In genomic region chr2:208134928-208135586, GRCh38 we compare ENCODE assay signal across 10 cellular contexts. TPM values are rescaled to one million over a fixed set of nuclear protein-coding genes. Genes with fewer than 3 reads are reported as not detected.
DNase-seq lines count a peak whose midpoint lies in the region; ATAC-seq, FAIRE-seq and TF ChIP-seq lines count a peak whose summit lies in the region.
"Had no signal": no experiment of that assay in that cellular context is flagged by ENCODE, and none has a peak within 500 bp of the region (broad histone marks: within the 10 kb centered on the region; RNA-seq: fewer than 3 reads in every experiment).

No MANE protein-coding gene starts in this region.

- H4K5ac ChIP-seq in H1 (ENCODE audit: insufficient read length, low read depth, low read length): no peak overlapping the region

- FAIRE-seq in H1 (lab: Jason Lieb, UNC): no peak

- no peak overlapping the region for H3K4me3 ChIP-seq in H1 (ENCODE audit: extremely low read depth in 1 of 4, insufficient read depth in 2 of 4, low read depth in 3 of 4, low read length in 4 of 4)

- H2BK12ac ChIP-seq in H1 (ENCODE audit: low read depth, low read length): 0 out of 2 replicates have a peak overlapping the region, but pooled peaks have one; percentile 18

- no peaks in the 10 kb centered on the region for H3K23me2 ChIP-seq in H1 (ENCODE audit: low read depth, low read length)

- H3K4me2 ChIP-seq in H1 (ENCODE audit: insufficient read depth in 1 of 2, low read depth in 2 of 2, low read length in 2 of 2): no peak overlapping the region

- H3K27ac Mint-ChIP-seq in HFFc6: no peak overlapping the region
- H3K27ac Mint-ChIP-seq: nephron had no signal

- no peak overlapping the region for H3K9ac ChIP-seq in H1 (replicated peaks in 1 of 4; ENCODE audit: extremely low read depth in 1 of 4, low read depth in 3 of 4, low read length in 3 of 4)

- H2BK20ac ChIP-seq in H1 (ENCODE audit: low read length): no peak overlapping the region

- peaks cover 9% of the 10 kb centered on the region for H3K36me3 Mint-ChIP-seq in HFFc6 (ENCODE audit: low read depth)

- peaks cover 5% of the 10 kb centered on the region for H3K9me3 Mint-ChIP-seq in HFFc6
- H3K9me3 Mint-ChIP-seq: nephron had no signal

- no peak overlapping the region for H2AK5ac ChIP-seq in H1 (ENCODE audit: low read depth, low read length)

- POLR2A ChIA-PET in H1 (lab: Charles Lee; ENCODE audit: partially characterized antibody): interaction anchor here (0.5 kb wide), 1 partner anchor 41 kb away, joined by 3 read pairs; no protein-coding TSS in a partner anchor

- no peak overlapping the region for H3K4ac ChIP-seq in H1 (replicated peaks; ENCODE audit: insufficient read length, low read depth, low read length)

- H2BK120ac ChIP-seq in H1 (replicated peaks; ENCODE audit: low read depth, low read length): no peak overlapping the region

- CTCF ChIA-PET in H1 (lab: Charles Lee; ENCODE audit: partially characterized antibody): interaction anchor here (0.9 to 1.4 kb wide), 3 partner anchors 9 to 31 kb away, joined by 3 read pairs; no protein-coding TSS in a partner anchor

- H3K4me3 Mint-ChIP-seq in HFFc6: no peak overlapping the region
- H3K4me3 Mint-ChIP-seq: nephron had no signal

- no peaks in the 10 kb centered on the region for H3K36me3 ChIP-seq in H1 (ENCODE audit: control insufficient read depth in 2 of 4, insufficient read depth in 4 of 4, low read length in 3 of 4)

- H2BK5ac ChIP-seq in H1 (ENCODE audit: low read depth, low read length): no peak overlapping the region

- H2AFZ ChIP-seq in H1 (ENCODE audit: low read length): no peak overlapping the region

- H4K8ac ChIP-seq in H1 (ENCODE audit: extremely low read depth, insufficient read depth, low read length): no peak overlapping the region

- H3K18ac ChIP-seq in H1 (ENCODE audit: extremely low read depth, low read length): no peak overlapping the region

- H3K27me3 ChIP-seq in H1 (replicated peaks in 1 of 4; ENCODE audit: control insufficient read depth in 3 of 4, extremely low read depth in 1 of 4, insufficient read depth in 3 of 4, low read length in 3 of 4): no peaks in the 10 kb centered on the region

- no peak overlapping the region for H2BK15ac ChIP-seq in H1 (ENCODE audit: low read length)

- no peak for TF ChIP-seq CTCF in H1 (IDR thresholded peaks at IDR 0.05; ENCODE audit: control extremely low read depth in 1 of 3, insufficient read depth in 1 of 3, low read depth in 1 of 3, low read length in 3 of 3)
- TF ChIP-seq CTCF in HFFc6 (IDR thresholded peaks at IDR 0.05): no peak

- no peak overlapping the region for H3K23ac ChIP-seq in H1 (ENCODE audit: insufficient read length)

- DNase-seq in GF-D8 (lab: John Stamatoyannopoulos, UW) (peak; percentile 63), NCI-H2029 (lab: John Stamatoyannopoulos, UW) (peak; percentile 76), H1 (ENCODE audit: low read depth in 1 of 2, low spot score in 2 of 2) (no peak), HFFc6 (no peak), C1 segment of cervical spinal cord (lab: John Stamatoyannopoulos, UW) (no peak)
- DNase-seq: DMS153 had no signal

- no peaks in the 10 kb centered on the region for H3K4me1 ChIP-seq in H1 (replicated peaks in 1 of 4; ENCODE audit: control insufficient read depth in 3 of 4, insufficient read depth in 4 of 4, low read length in 3 of 4)

- no peaks in the 10 kb centered on the region for H3K79me2 ChIP-seq in H1 (ENCODE audit: control insufficient read depth in 1 of 2, insufficient read depth in 2 of 2, low read length in 2 of 2)

- ATAC-seq in GM21447 (IDR thresholded peaks at IDR 0.05; ENCODE audit: unreplicated experiment) (peak; percentile 61), HG03342 (IDR thresholded peaks at IDR 0.05; ENCODE audit: unreplicated experiment) (no peak), HG03571 (IDR thresholded peaks at IDR 0.05; ENCODE audit: unreplicated experiment) (no peak)

- TF ChIP-seq POLR2A in H1 (IDR thresholded peaks at IDR 0.05; ENCODE audit: control extremely low read depth in 1 of 2, low read depth in 2 of 2, low read length in 2 of 2): no peak

- no peak overlapping the region for H4K91ac ChIP-seq in H1 (replicated peaks; ENCODE audit: insufficient read length, low read length)

- TF ChIP-seq RAD21 in H1 (IDR thresholded peaks at IDR 0.05 in 1 of 2, conservative IDR thresholded peaks at IDR 0.05 in 1 of 2; ENCODE audit: low read depth in 2 of 2, low read length in 2 of 2): no peak

- H3K27me3 Mint-ChIP-seq in HFFc6 (ENCODE audit: insufficient read depth): peaks cover 8% of the 10 kb centered on the region

- no peaks in the 10 kb centered on the region; a peak in 1 of 4 replicates for H3K9me3 ChIP-seq in H1 (ENCODE audit: insufficient read depth in 2 of 2, low read depth in 1 of 2, low read length in 1 of 2)

- H3K56ac ChIP-seq in H1 (replicated peaks; ENCODE audit: insufficient read length, low read depth, low read length): no peak overlapping the region

- H3K4me1 Mint-ChIP-seq in HFFc6 (ENCODE audit: low read depth): peaks cover 4% of the 10 kb centered on the region

- 74% methylated on average over 8 of the region's 8 CpGs; no CpG with 5 or more reads in 1 of the 2 experiments for WGBS in H1 (ENCODE audit: extremely low coverage in 1 of 2, insufficient coverage in 1 of 2, insufficient read length in 1 of 2, insufficient replicate concordance in 2 of 2, low coverage in 1 of 2, low lambda C conversion rate in 2 of 2, missing lambda C conversion rate in 1 of 2), 2 experiments

- TF ChIP-seq EP300 in H1 (IDR thresholded peaks at IDR 0.05; ENCODE audit: borderline replicate concordance in 1 of 2, low read depth in 2 of 2, low read length in 2 of 2): no peak

- H3K27ac ChIP-seq in H1 (ENCODE audit: low read depth, low read length): no peak overlapping the region

- H3K14ac ChIP-seq in H1 (ENCODE audit: insufficient read length): no peak overlapping the region

- no peaks in the 10 kb centered on the region for H4K20me1 ChIP-seq in H1 (replicated peaks in 1 of 2; ENCODE audit: control insufficient read depth in 1 of 2, insufficient read depth in 2 of 2, low read length in 2 of 2)

- no peaks in the 10 kb centered on the region for H3K79me1 ChIP-seq in H1 (ENCODE audit: low read depth, low read length)

RNA-seq across cellular contexts. Expression of gene CRYGC, which starts 5.4 kb away (rescaled TPM):
- total RNA-seq in H1 (2021; fragmentation: NEBNext Ultra II Directional; extraction: Animal tissue kit (Norgen Biotek cat#: 25700)): not detected in 2 replicates
- polyA plus RNA-seq in H1 (2011; rRNA removed): not detected in 2 replicates
- not detected for polyA plus RNA-seq in H1 (2011; cell fraction: cytosol; rRNA removed)
- polyA plus RNA-seq in H1 (2011; cell fraction: nucleus; rRNA removed): not detected
- polyA plus RNA-seq in H1 (2012, experiment 1 of 2): not detected in 4 replicates
- not detected for polyA plus RNA-seq in H1 (2012, experiment 2 of 2)
- not detected for polyA plus RNA-seq in H1 (2013, experiment 1 of 2)
- not detected for polyA plus RNA-seq in H1 (2013, experiment 2 of 2)
- not detected in 2 replicates for polyA minus RNA-seq in H1 (2011; rRNA and poly(A)+ RNA removed)
- not detected for polyA minus RNA-seq in H1 (2011; cell fraction: cytosol; rRNA and poly(A)+ RNA removed)
- not detected for polyA minus RNA-seq in H1 (2011; cell fraction: nucleus; rRNA and poly(A)+ RNA removed)
- total RNA-seq in HFFc6 (2021; fragmentation: NEBNext Ultra II Directional; extraction: Animal tissue kit (Norgen Biotek cat#: 25700)): not detected

RNA-seq across cellular contexts. Expression of gene CRYGD, which starts 10.7 kb away (rescaled TPM):
- total RNA-seq in H1 (2021; fragmentation: NEBNext Ultra II Directional; extraction: Animal tissue kit (Norgen Biotek cat#: 25700)): 0.98 and 2.9 TPM in 2 replicates
- polyA plus RNA-seq in H1 (2011; rRNA removed): 6.0 and 7.1 TPM in 2 replicates
- 4.6 TPM for polyA plus RNA-seq in H1 (2011; cell fraction: cytosol; rRNA removed)
- 11.6 TPM for polyA plus RNA-seq in H1 (2011; cell fraction: nucleus; rRNA removed)
- 3.8 to 8.8 TPM (median 6.2 TPM) in 4 replicates for polyA plus RNA-seq in H1 (2012, experiment 1 of 2)
- 12.4 TPM for polyA plus RNA-seq in H1 (2012, experiment 2 of 2)
- 1.3 TPM for polyA plus RNA-seq in H1 (2013, experiment 1 of 2)
- 1.7 TPM for polyA plus RNA-seq in H1 (2013, experiment 2 of 2)
- 0.38 and 1.2 TPM in 2 replicates for polyA minus RNA-seq in H1 (2011; rRNA and poly(A)+ RNA removed)
- polyA minus RNA-seq in H1 (2011; cell fraction: cytosol; rRNA and poly(A)+ RNA removed): not detected
- 1.6 TPM for polyA minus RNA-seq in H1 (2011; cell fraction: nucleus; rRNA and poly(A)+ RNA removed)
- total RNA-seq in HFFc6 (2021; fragmentation: NEBNext Ultra II Directional; extraction: Animal tissue kit (Norgen Biotek cat#: 25700)): not detected

RNA-seq across cellular contexts. Expression of gene CRYGB, which starts 10.9 kb away (rescaled TPM):
- not detected in 2 replicates for total RNA-seq in H1 (2021; fragmentation: NEBNext Ultra II Directional; extraction: Animal tissue kit (Norgen Biotek cat#: 25700))
- polyA plus RNA-seq in H1 (2011; rRNA removed): 0.30 and 0.38 TPM in 2 replicates
- polyA plus RNA-seq in H1 (2011; cell fraction: cytosol; rRNA removed): 0.21 TPM
- polyA plus RNA-seq in H1 (2011; cell fraction: nucleus; rRNA removed): not detected
- polyA plus RNA-seq in H1 (2012, experiment 1 of 2): 0.33 TPM in 1 of 4 replicates, not detected in the others
- polyA plus RNA-seq in H1 (2012, experiment 2 of 2): not detected
- 0.22 TPM for polyA plus RNA-seq in H1 (2013, experiment 1 of 2)
- 0.77 TPM for polyA plus RNA-seq in H1 (2013, experiment 2 of 2)
- polyA minus RNA-seq in H1 (2011; rRNA and poly(A)+ RNA removed): not detected in 2 replicates
- polyA minus RNA-seq in H1 (2011; cell fraction: cytosol; rRNA and poly(A)+ RNA removed): not detected
- not detected for polyA minus RNA-seq in H1 (2011; cell fraction: nucleus; rRNA and poly(A)+ RNA removed)
- not detected for total RNA-seq in HFFc6 (2021; fragmentation: NEBNext Ultra II Directional; extraction: Animal tissue kit (Norgen Biotek cat#: 25700))

RNA-seq across cellular contexts. Expression of gene CRYGA, which starts 28.3 kb away (rescaled TPM):
- not detected in 2 replicates for total RNA-seq in H1 (2021; fragmentation: NEBNext Ultra II Directional; extraction: Animal tissue kit (Norgen Biotek cat#: 25700))
- polyA plus RNA-seq in H1 (2011; rRNA removed): not detected in 2 replicates
- not detected for polyA plus RNA-seq in H1 (2011; cell fraction: cytosol; rRNA removed)
- not detected for polyA plus RNA-seq in H1 (2011; cell fraction: nucleus; rRNA removed)
- polyA plus RNA-seq in H1 (2012, experiment 1 of 2): not detected in 4 replicates
- not detected for polyA plus RNA-seq in H1 (2012, experiment 2 of 2)
- polyA plus RNA-seq in H1 (2013, experiment 1 of 2): 0.10 TPM
- not detected for polyA plus RNA-seq in H1 (2013, experiment 2 of 2)
- polyA minus RNA-seq in H1 (2011; rRNA and poly(A)+ RNA removed): not detected in 2 replicates
- not detected for polyA minus RNA-seq in H1 (2011; cell fraction: cytosol; rRNA and poly(A)+ RNA removed)
- not detected for polyA minus RNA-seq in H1 (2011; cell fraction: nucleus; rRNA and poly(A)+ RNA removed)
- total RNA-seq in HFFc6 (2021; fragmentation: NEBNext Ultra II Directional; extraction: Animal tissue kit (Norgen Biotek cat#: 25700)): not detected

RNA-seq across cellular contexts. Expression of gene C2orf80, which starts 54.8 kb away (rescaled TPM):
- 1.1 and 1.3 TPM in 2 replicates for total RNA-seq in H1 (2021; fragmentation: NEBNext Ultra II Directional; extraction: Animal tissue kit (Norgen Biotek cat#: 25700))
- 0.41 and 0.97 TPM in 2 replicates for polyA plus RNA-seq in H1 (2011; rRNA removed)
- polyA plus RNA-seq in H1 (2011; cell fraction: cytosol; rRNA removed): 1.0 TPM
- not detected for polyA plus RNA-seq in H1 (2011; cell fraction: nucleus; rRNA removed)
- 0.44 to 0.71 TPM (median 0.47 TPM) in 3 of 4 replicates, not detected in the other for polyA plus RNA-seq in H1 (2012, experiment 1 of 2)
- polyA plus RNA-seq in H1 (2012, experiment 2 of 2): not detected
- polyA plus RNA-seq in H1 (2013, experiment 1 of 2): 2.0 TPM
- polyA plus RNA-seq in H1 (2013, experiment 2 of 2): 1.3 TPM
- 1.0 TPM in 1 of 2 replicates, not detected in the other for polyA minus RNA-seq in H1 (2011; rRNA and poly(A)+ RNA removed)
- polyA minus RNA-seq in H1 (2011; cell fraction: cytosol; rRNA and poly(A)+ RNA removed): not detected
- polyA minus RNA-seq in H1 (2011; cell fraction: nucleus; rRNA and poly(A)+ RNA removed): not detected
- total RNA-seq in HFFc6 (2021; fragmentation: NEBNext Ultra II Directional; extraction: Animal tissue kit (Norgen Biotek cat#: 25700)): not detected

Comparison
In these comparisons a context has a peak if more than half of its experiments do, and no peak if none do; other contexts are left out.
1. DNase-seq: peak in GF-D8 (single experiment) and NCI-H2029 (single experiment); none in H1 (0 of 2), HFFc6 (single experiment) and C1 segment of cervical spinal cord (0 of 14).